8 cellular contexts compared by ENCODE assay signal in genomic region chr1:235075121-235075954, GRCh38. TPM values are rescaled to one million over a fixed set of nuclear protein-coding genes. Genes with fewer than 3 reads are reported as not detected.
A peak's percentile ranks its signal among the peaks of the same experiment; 100 is the strongest.
DNase-seq lines count a peak whose midpoint lies in the region; ATAC-seq, FAIRE-seq and TF ChIP-seq lines count a peak whose summit lies in the region.

No MANE protein-coding gene starts in this region.

- 38 to 39% methylated on average over 26 of the region's 26 CpGs for WGBS in pancreas, 2 donors
- WGBS in tibial nerve, 2 donors = 53 to 58% methylated on average over 26 of the region's 26 CpGs

- FAIRE-seq in GM12892 (lab: Jason Lieb, UNC) (no peak), pancreas (lab: Jason Lieb, UNC) (no peak)

- peak in 1 of 2 donors; percentile 66 for TF ChIP-seq EP300 in tibial nerve (IDR thresholded peaks at IDR 0.05)

- no peaks in the 10 kb centered on the region for H3K9me3 ChIP-seq in pancreas
- H3K9me3 ChIP-seq in tibial nerve = no peaks in the 10 kb centered on the region

- peak overlapping the region; percentile 90 to 98 (median 96) for H3K27ac ChIP-seq in pancreas
- peak overlapping the region; percentile 55 to 86 (median 72) for H3K27ac ChIP-seq in tibial nerve

- TF ChIP-seq POLR2A in GM12892 (IDR thresholded peaks at IDR 0.05; ENCODE audit: low read depth, low read length) (peak; percentile 7; the same call in 1 of the 2 replicates), tibial nerve (IDR thresholded peaks at IDR 0.05) (no peak)

- H3K36me3 ChIP-seq in pancreas (no peaks in the 10 kb centered on the region), tibial nerve (no peaks in the 10 kb centered on the region)

- intact Hi-C loops in pancreas (cut with DNase I) = loop anchor here in 2 of 3 donors (5.0 to 10.0 kb wide), 2 partner anchors 113 to 471 kb away; no protein-coding TSS in a partner anchor

- H3K4me1 ChIP-seq in pancreas (peaks cover 37 to 72% (median 64%) of the 10 kb centered on the region in 3 donors), tibial nerve (peaks cover 0 to 63% (median 48%) of the 10 kb centered on the region in 4 donors)

- TF ChIP-seq CTCF in fibroblast of pulmonary artery (IDR thresholded peaks at IDR 0.05; ENCODE audit: low read length, missing control alignments) (no peak), pancreas (IDR thresholded peaks at IDR 0.05) (no peak), tibial nerve (IDR thresholded peaks at IDR 0.05) (no peak)

- DNase-seq in GM12892 (ENCODE audit: insufficient read length) = peak; percentile 59
- DNase-seq in H4 (ENCODE audit: low spot score) = peak; percentile 83
- DNase-seq in NCI-H1092 (lab: John Stamatoyannopoulos, UW) = peak; percentile 41
- DNase-seq in activated T-cell treated with anti-CD3 and anti-CD28 coated beads for 24 hours (ENCODE audit: low read depth) = peak; percentile 71
- peak; percentile 96 for DNase-seq in fibroblast of pulmonary artery (ENCODE audit: low read depth)
- DNase-seq in pancreas = peak in 5 of 6 donors; percentile 57 to 73 (median 62)
- DNase-seq in tibial nerve (ENCODE audit: low spot score in 2 of 2) = peak; percentile 41 to 45
- no peak for DNase-seq in cerebellar cortex (ENCODE audit: low spot score)

- H3K27me3 ChIP-seq in pancreas = no peaks in the 10 kb centered on the region
- H3K27me3 ChIP-seq in tibial nerve = no peaks in the 10 kb centered on the region

- peak in 3 of 4 donors; percentile 7 to 51 (median 11) for ATAC-seq in pancreas

- H3K4me3 ChIP-seq in fibroblast of pulmonary artery (replicated peaks; ENCODE audit: low read depth, low read length) = no peak overlapping the region
- no peak overlapping the region for H3K4me3 ChIP-seq in pancreas
- peak overlapping the region in 1 of 4 donors; percentile 3 for H3K4me3 ChIP-seq in tibial nerve

RNA-seq across cellular contexts. Expression of gene TOMM20, which starts 53.3 kb away (rescaled TPM):
- 134 TPM for polyA plus RNA-seq in GM12892 (2012; ENCODE audit: missing spikeins)
- 48.1 and 69.7 TPM in 2 replicates for total RNA-seq in H4 (2014; rRNA removed; shearing (Covaris generic))
- total RNA-seq in pancreas = 100 to 1,000 TPM in 2 of 6 donors, 10 to 100 TPM in 4; 53.8 to 106 (median 91.9) TPM
- polyA plus RNA-seq in pancreas = 10 to 100 TPM; 37.7 to 52.9 TPM
- total RNA-seq in tibial nerve = 100 to 1,000 TPM in 1 of 4 donors, 10 to 100 TPM in 3; 57.6 to 105 (median 83.1) TPM
